Comparison of ENCODE assay signal across 8 cellular contexts in the genomic region with DNA sequence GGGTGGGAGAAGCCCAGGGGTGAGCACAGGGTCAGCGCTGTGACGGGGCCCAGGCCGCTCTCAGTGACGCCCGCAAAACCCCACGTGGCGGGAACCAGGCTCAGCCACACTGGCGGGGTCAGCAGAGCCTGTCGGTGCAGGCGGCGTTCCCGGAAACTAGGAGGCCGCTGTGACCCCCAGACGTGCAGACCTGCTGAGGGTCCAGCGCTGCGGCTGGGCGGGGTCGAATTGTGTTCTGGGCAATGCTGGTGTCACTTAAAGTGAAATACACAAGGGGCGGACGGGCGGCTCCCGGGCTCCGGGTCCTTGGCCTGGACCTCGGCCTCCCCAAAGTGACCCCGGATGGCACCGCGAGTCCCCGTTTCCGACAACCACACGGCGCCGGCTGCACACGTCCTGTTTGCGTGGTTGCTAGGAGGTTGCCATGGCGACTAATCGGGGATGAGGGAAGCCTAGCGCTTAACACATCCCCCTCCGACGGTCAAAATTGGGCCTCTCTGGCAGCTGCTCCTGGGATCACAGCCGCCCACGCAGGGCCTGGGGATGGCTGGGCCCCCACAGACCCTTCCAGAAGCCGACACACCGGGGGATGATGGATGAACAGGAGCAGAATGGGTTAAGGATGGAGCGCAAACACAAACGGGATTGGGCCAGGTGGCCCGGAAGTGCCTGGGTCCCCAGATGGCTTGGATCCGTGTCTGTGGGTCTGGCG.
DNase-seq lines count a peak whose midpoint lies in the region; ATAC-seq and TF ChIP-seq lines count a peak whose summit lies in the region.

No MANE protein-coding gene starts in this region.

- peak overlapping the region in 5 of 10 experiments; percentile 20 to 54 (median 43); a peak in 5 of 20 replicates for H3K4me3 ChIP-seq in BLaER1 treated with 17β-estradiol and CSF1 and Interleukin-3, amounts not matched to agents 10 nM and 100 nM

- no peaks in the 10 kb centered on the region for H3K36me3 ChIP-seq in BLaER1 treated with 17β-estradiol and CSF1 and Interleukin-3, amounts not matched to agents 10 nM and 100 nM

- no peak for ATAC-seq in HG02588 (IDR thresholded peaks at IDR 0.05; ENCODE audit: unreplicated experiment)

- peak overlapping the region; percentile 72 for H3K27ac Mint-ChIP-seq in mesothelial cell of epicardium

- no peaks in the 10 kb centered on the region; a peak in 3 of 22 replicates for H4K20me1 ChIP-seq in BLaER1 treated with 17β-estradiol and CSF1 and Interleukin-3, amounts not matched to agents 10 nM and 100 nM

- H3K4me1 ChIP-seq in BLaER1 treated with 17β-estradiol and CSF1 and Interleukin-3, amounts not matched to agents 10 nM and 100 nM, result peaks cover 15 to 23% (median 18%) of the 10 kb centered on the region in 10 experiments; a peak in 19 of 20 replicates

- peaks cover 2% of the 10 kb centered on the region for H3K4me1 Mint-ChIP-seq in mesothelial cell of epicardium

- no peaks in the 10 kb centered on the region for H3K36me3 Mint-ChIP-seq in mesothelial cell of epicardium

- peak overlapping the region in 10 of 11 experiments; percentile 38 to 77 (median 54); a peak in 15 of 22 replicates for H3K27ac ChIP-seq in BLaER1 treated with 17β-estradiol and CSF1 and Interleukin-3, amounts not matched to agents 10 nM and 100 nM

- peaks cover 0 to 12% (median 0%) of the 10 kb centered on the region in 11 experiments; a peak in 3 of 22 replicates for H3K27me3 ChIP-seq in BLaER1 treated with 17β-estradiol and CSF1 and Interleukin-3, amounts not matched to agents 10 nM and 100 nM

- peaks cover under 1 to 6% (median 4%) of the 10 kb centered on the region in 11 experiments; a peak in 20 of 22 replicates for H3K9me3 ChIP-seq in BLaER1 treated with 17β-estradiol and CSF1 and Interleukin-3, amounts not matched to agents 10 nM and 100 nM (replicated peaks in 1 of 11)

- POLR2A ChIA-PET in HEK293T (lab: Yijun Ruan, JAX), result no interaction called here

- peak overlapping the region; percentile 27 to 66 (median 50); a peak in 17 of 22 replicates for H3K9ac ChIP-seq in BLaER1 treated with 17β-estradiol and CSF1 and Interleukin-3, amounts not matched to agents 10 nM and 100 nM

- no peak overlapping the region for H3K4me3 Mint-ChIP-seq in mesothelial cell of epicardium

- no peaks in the 10 kb centered on the region for H3K9me3 Mint-ChIP-seq in mesothelial cell of epicardium

- no peak for TF ChIP-seq CTCF in mesothelial cell of epicardium (IDR thresholded peaks at IDR 0.05; ENCODE audit: unreplicated experiment)

- DNase-seq in NCI-H1105 (lab: John Stamatoyannopoulos, UW), result peak; percentile 82
- DNase-seq in activated CD4-positive, alpha-beta T cell treated with anti-CD3 and anti-CD28 coated beads, Interleukin-2, amount 50 U/mL, for 24 hours (ENCODE audit: low read depth in 1 of 2, low spot score in 1 of 2), result peak; percentile 25 to 54
- DNase-seq in ecto neural progenitor cell (ENCODE audit: low spot score), result peak; percentile 94
- DNase-seq in mesothelial cell of epicardium (ENCODE audit: low spot score in 2 of 2, unreplicated experiment in 2 of 2), result peak; percentile 65 to 66
- peak; percentile 58 to 77 for DNase-seq in stimulated activated CD8-positive, alpha-beta memory T cell treated with anti-CD3 and anti-CD28 coated beads, Interleukin-7, amount 100 ng/mL, for 48 hours (ENCODE audit: extremely low read depth in 1 of 2, low read depth in 1 of 2)
- DNase-seq in HEK293T (ENCODE audit: extremely low spot score), result no peak

- peak overlapping the region; percentile 73 to 91 (median 83) for H3K4me2 ChIP-seq in BLaER1 treated with 17β-estradiol and CSF1 and Interleukin-3, amounts not matched to agents 10 nM and 100 nM

- CTCF ChIA-PET in HEK293T (lab: Yijun Ruan, JAX), result no interaction called here

- H3K27me3 Mint-ChIP-seq in mesothelial cell of epicardium (ENCODE audit: low read depth), result peaks cover 25% of the 10 kb centered on the region

TF ChIP-seq in HEK293T, 16 proteins besides CTCF, POLR2A, EP300 and RAD21:
- TF ChIP-seq FOXM1 (IDR thresholded peaks at IDR 0.05; ENCODE audit: borderline replicate concordance) (no peak), HDGF (IDR thresholded peaks at IDR 0.05; ENCODE audit: borderline replicate concordance) (no peak), CTBP1 (IDR thresholded peaks at IDR 0.05; ENCODE audit: borderline replicate concordance) (no peak), FOXK2 (IDR thresholded peaks at IDR 0.05) (no peak), SP1 (IDR thresholded peaks at IDR 0.05) (no peak)
